ENCODE assay signal across 1 cellular context in genomic region chr13:32164622-32165268, GRCh38.
TF ChIP-seq lines count a peak whose summit lies in the region.

No MANE protein-coding gene starts in this region.

TF ChIP-seq in SK-N-SH, 30 proteins besides CTCF, POLR2A, EP300 and RAD21 (continued from another document):
- no peak for TF ChIP-seq USF2 (IDR thresholded peaks at IDR 0.05; ENCODE audit: borderline replicate concordance, low read depth, low read length)
